22 cellular contexts compared by ENCODE assay signal in genomic region chr16:46582313-46582712, GRCh38.
"Had no signal": no experiment of that assay in that cellular context is flagged by ENCODE, and none has a peak within 500 bp of the region (broad histone marks: within the 10 kb centered on the region; RNA-seq: fewer than 3 reads in every experiment).

No MANE protein-coding gene starts in this region.

- H3K4me2 ChIP-seq: smooth muscle cell had no signal

- FAIRE-seq: urothelium cell line had no signal

- H3K9me3 ChIP-seq: suprapubic skin had no signal

- H3K4me1 ChIP-seq: adrenal gland, ascending aorta, left lung, sigmoid colon, stomach, suprapubic skin, tibial nerve had no signal

- H3K4me3 ChIP-seq: adrenal gland, ascending aorta, left lung, lung, sigmoid colon, smooth muscle cell, stomach, suprapubic skin, tibial nerve had no signal

- H3K27ac ChIP-seq: adrenal gland, ascending aorta, brain microvascular endothelial cell, left lung, sigmoid colon, stomach, suprapubic skin, tibial nerve, VCaP had no signal

- H3K36me3 ChIP-seq: adrenal gland, ascending aorta, brain microvascular endothelial cell, left lung, sigmoid colon had no signal

- H3K27me3 ChIP-seq: adrenal gland, ascending aorta, brain microvascular endothelial cell, left lung, sigmoid colon, stomach, suprapubic skin, tibial nerve had no signal

- ATAC-seq: left lung; stimulated activated memory B cell treated with anti-CD40 and anti-IgM and Interleukin-4, amounts not matched to agents 10 μg/mL and 1 μg/mL and 100 μg/mL, for 72 hours had no signal

- DNase-seq: activated CD4-positive, alpha-beta T cell treated with anti-CD3 and anti-CD28 coated beads, Interleukin-2, amount 10 ng/mL, durations not matched to agents 24 days and 14 days; activated T-cell treated with anti-CD3 and anti-CD28 coated beads, Interleukin-2, amount 50 U/mL, for 1 hour; adrenal gland; brain microvascular endothelial cell; effector CD4-positive, alpha-beta T cell; foreskin melanocyte; kidney glomerular epithelial cell; left lung; naive thymus-derived CD4-positive, alpha-beta T cell; retina; sigmoid colon; stimulated activated CD4-positive, alpha-beta T cell treated with anti-CD3 and anti-CD28 coated beads, Interleukin-15, amount 100 ng/mL, for 24 hours; stomach; T1000 had no signal
